Comparison of ENCODE assay signal across 23 cellular contexts in the genomic region with DNA sequence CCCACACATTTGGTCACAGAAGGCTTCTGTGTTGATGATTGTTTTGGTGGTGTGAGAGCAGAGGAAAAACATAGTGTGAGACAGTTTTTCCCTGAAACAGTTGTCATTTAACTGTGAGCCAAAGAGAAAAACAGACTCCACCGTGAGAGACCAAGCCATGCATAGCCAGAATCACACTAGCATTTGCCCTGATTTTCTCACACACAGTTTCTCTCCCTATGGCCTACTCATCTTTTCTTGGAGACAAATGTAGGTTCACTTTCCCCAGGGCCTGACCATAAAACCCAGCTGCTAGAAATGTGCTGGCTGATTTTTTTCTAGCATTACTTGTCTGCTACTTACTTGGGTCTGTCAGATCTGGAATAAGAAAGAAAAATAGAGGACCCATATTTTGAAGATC.
"Had no signal": no experiment of that assay in that cellular context is flagged by ENCODE, and none has a peak within 500 bp of the region (broad histone marks: within the 10 kb centered on the region; RNA-seq: fewer than 3 reads in every experiment).

No MANE protein-coding gene starts in this region.

- H3K4me1 ChIP-seq: right lobe of liver, thyroid gland had no signal

- H3K27ac Mint-ChIP-seq: activated CD4-positive, alpha-beta memory T cell treated with anti-CD3 and anti-CD28 coated beads, Interleukin-2, amount 10 ng/mL, durations not matched to agents 7 days and 5 days; activated CD4-positive, alpha-beta T cell treated with anti-CD3 and anti-CD28 coated beads, Interleukin-2, amount 10 ng/mL, durations not matched to agents 24 days and 14 days; activated naive CD4-positive, alpha-beta T cell treated with anti-CD3 and anti-CD28 coated beads for 36 hours; activated naive CD8-positive, alpha-beta T cell treated with anti-CD3 and anti-CD28 coated beads, Interleukin-2, amount 10 ng/mL, durations not matched to agents 7 days and 5 days; activated T-cell treated with anti-CD3 and anti-CD28 coated beads, Interleukin-2, amount 50 U/mL, for 72 hours; mesothelial cell of epicardium; natural killer cell; T-helper 2 cell treated with Interferon-gamma antibody and Interleukin-4, amounts not matched to agents 5 μg/mL and 100 μg/mL, for 36 hours had no signal

- H3K36me3 ChIP-seq: esophagus muscularis mucosa, lower lobe of right lung, ovary, right lobe of liver, thyroid gland had no signal

- H3K36me3 Mint-ChIP-seq: activated naive CD8-positive, alpha-beta T cell treated with anti-CD3 and anti-CD28 coated beads, Interleukin-2, amount 10 ng/mL, durations not matched to agents 7 days and 5 days; mesothelial cell of epicardium; natural killer cell had no signal

- H3K27ac ChIP-seq: esophagus muscularis mucosa, lower lobe of right lung, ovary, right lobe of liver, thyroid gland, VCaP had no signal

- H3K9ac ChIP-seq: SK-N-SH had no signal

- H3K27me3 ChIP-seq: esophagus muscularis mucosa, ovary, right lobe of liver, thyroid gland had no signal

- H3K4me1 Mint-ChIP-seq: activated CD4-positive, alpha-beta memory T cell treated with anti-CD3 and anti-CD28 coated beads, Interleukin-2, amount 10 ng/mL, durations not matched to agents 7 days and 5 days; activated CD4-positive, alpha-beta T cell treated with anti-CD3 and anti-CD28 coated beads, Interleukin-2, amount 10 ng/mL, durations not matched to agents 24 days and 14 days; activated naive CD8-positive, alpha-beta T cell treated with anti-CD3 and anti-CD28 coated beads, Interleukin-2, amount 10 ng/mL, durations not matched to agents 7 days and 5 days; natural killer cell had no signal

- ATAC-seq: activated CD4-positive, CD25-positive, alpha-beta regulatory T cell treated with anti-CD3 and anti-CD28 coated beads, Interleukin-2, amount 50 U/mL, for 24 hours; activated T-cell treated with anti-CD3 and anti-CD28 coated beads, Interleukin-2, amount 50 U/mL, for 72 hours; left lobe of liver; lower lobe of right lung; natural killer cell; right lobe of liver had no signal

- H3K9me3 ChIP-seq: esophagus muscularis mucosa, lower lobe of right lung, ovary, right lobe of liver, SK-N-SH, thyroid gland had no signal

- H3K4me3 ChIP-seq: esophagus muscularis mucosa, lower lobe of right lung, ovary, right lobe of liver, thyroid gland had no signal

- H3K4me3 Mint-ChIP-seq: activated CD4-positive, alpha-beta memory T cell treated with anti-CD3 and anti-CD28 coated beads, Interleukin-2, amount 10 ng/mL, durations not matched to agents 7 days and 5 days; activated CD4-positive, alpha-beta T cell treated with anti-CD3 and anti-CD28 coated beads, Interleukin-2, amount 10 ng/mL, durations not matched to agents 24 days and 14 days; activated naive CD4-positive, alpha-beta T cell treated with anti-CD3 and anti-CD28 coated beads for 36 hours; activated naive CD8-positive, alpha-beta T cell treated with anti-CD3 and anti-CD28 coated beads, Interleukin-2, amount 10 ng/mL, durations not matched to agents 7 days and 5 days; activated T-cell treated with anti-CD3 and anti-CD28 coated beads, Interleukin-2, amount 50 U/mL, for 72 hours; mesothelial cell of epicardium; natural killer cell; T-helper 2 cell treated with Interferon-gamma antibody and Interleukin-4, amounts not matched to agents 5 μg/mL and 100 μg/mL, for 36 hours had no signal

- H3K27me3 Mint-ChIP-seq: activated CD4-positive, alpha-beta memory T cell treated with anti-CD3 and anti-CD28 coated beads, Interleukin-2, amount 10 ng/mL, durations not matched to agents 7 days and 5 days; activated CD4-positive, alpha-beta T cell treated with anti-CD3 and anti-CD28 coated beads, Interleukin-2, amount 10 ng/mL, durations not matched to agents 24 days and 14 days; activated naive CD8-positive, alpha-beta T cell treated with anti-CD3 and anti-CD28 coated beads, Interleukin-2, amount 10 ng/mL, durations not matched to agents 7 days and 5 days had no signal

- H3K4me2 ChIP-seq: SK-N-SH had no signal

- H3K9me3 Mint-ChIP-seq: activated CD4-positive, alpha-beta memory T cell treated with anti-CD3 and anti-CD28 coated beads, Interleukin-2, amount 10 ng/mL, durations not matched to agents 7 days and 5 days; activated CD4-positive, alpha-beta T cell treated with anti-CD3 and anti-CD28 coated beads, Interleukin-2, amount 10 ng/mL, durations not matched to agents 24 days and 14 days; activated naive CD4-positive, alpha-beta T cell treated with anti-CD3 and anti-CD28 coated beads for 36 hours had no signal

- DNase-seq: activated CD4-positive, alpha-beta memory T cell treated with anti-CD3 and anti-CD28 coated beads, Interleukin-2, amount 10 ng/mL, durations not matched to agents 7 days and 5 days; activated CD4-positive, alpha-beta T cell treated with anti-CD3 and anti-CD28 coated beads, Interleukin-2, amount 10 ng/mL, durations not matched to agents 24 days and 14 days; activated effector memory CD4-positive, alpha-beta T cell treated with Interleukin-2 at 50 U/mL for 16 hours; activated naive CD4-positive, alpha-beta T cell treated with anti-CD3 and anti-CD28 coated beads for 36 hours; activated naive CD8-positive, alpha-beta T cell treated with anti-CD3 and anti-CD28 coated beads, Interleukin-2, amount 10 ng/mL, durations not matched to agents 7 days and 5 days; activated T-cell treated with anti-CD3 and anti-CD28 coated beads, Interleukin-2, amount 50 U/mL, for 72 hours; caudate nucleus; effector memory CD4-positive, alpha-beta T cell; lower lobe of right lung; natural killer cell; ovary; right lobe of liver; SK-N-SH; stimulated activated CD4-positive, alpha-beta T cell treated with anti-CD3 and anti-CD28 coated beads, Interleukin-4, amount 100 ng/mL, for 1 hour; stimulated activated naive CD4-positive, alpha-beta T cell treated with Interleukin-2 at 50 U/mL for 16 hours; substantia nigra; thyroid gland had no signal
